10 cellular contexts compared by ENCODE assay signal in the genomic region with DNA sequence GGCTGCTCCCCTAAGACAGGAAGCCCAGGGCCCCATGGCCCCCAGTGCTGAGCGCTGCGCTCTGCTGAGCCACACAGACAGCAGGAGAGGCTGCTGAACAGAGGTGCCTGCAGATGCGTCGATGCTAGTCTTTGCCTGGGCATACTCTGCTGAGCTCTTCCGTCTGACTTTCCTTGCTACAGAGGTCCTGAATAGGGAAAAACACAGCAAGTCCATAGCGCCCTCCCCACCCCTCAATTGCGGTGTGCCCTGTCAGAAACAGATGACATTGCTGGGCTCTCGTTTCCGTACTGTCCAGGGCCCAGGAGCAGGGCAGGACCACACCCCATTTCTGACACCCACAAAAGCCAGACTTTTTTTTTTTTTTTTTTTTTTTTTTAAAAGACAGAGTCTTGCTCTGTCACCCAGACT.
A peak's percentile ranks its signal among the peaks of the same experiment; 100 is the strongest.
DNase-seq lines count a peak whose midpoint lies in the region; ATAC-seq lines count a peak whose summit lies in the region.
"Had no signal": no experiment of that assay in that cellular context is flagged by ENCODE, and none has a peak within 500 bp of the region (broad histone marks: within the 10 kb centered on the region; RNA-seq: fewer than 3 reads in every experiment).

No MANE protein-coding gene starts in this region.

- H3K4me3 Mint-ChIP-seq in stimulated activated naive CD8-positive, alpha-beta T cell treated with anti-CD3 and anti-CD28 coated beads, Interleukin-15, amount 100 ng/mL, for 72 hours, result peak overlapping the region in 1 of 2 donors; percentile 45
- H3K4me3 Mint-ChIP-seq: dendritic cell treated with granulocyte-macrophage colony-stimulating factor and Interleukin-4, amounts not matched to agents 40 ng/mL and 50 ng/mL, for 4 days had no signal

- ATAC-seq in HG03064 (IDR thresholded peaks at IDR 0.05; ENCODE audit: low read depth, unreplicated experiment), result peak; percentile 80
- ATAC-seq in stimulated activated naive CD8-positive, alpha-beta T cell treated with anti-CD3 and anti-CD28 coated beads, Interleukin-15, amount 100 ng/mL, for 72 hours, result peak; percentile 87
- no peak for ATAC-seq in left lobe of liver

- peak; percentile 14 for DNase-seq in activated T-cell treated with anti-CD3 and anti-CD28 coated beads for 1 hour (ENCODE audit: low read depth)
- no peak for DNase-seq in activated T-cell treated with anti-CD3 and anti-CD28 coated beads for 4 hours
- peak; percentile 29 for DNase-seq in activated gamma-delta T cell treated with anti-CD3 and anti-CD28 coated beads, Interleukin-2, amount 50 U/mL, for 16 hours (ENCODE audit: low read depth)
- DNase-seq in stimulated activated naive CD8-positive, alpha-beta T cell treated with anti-CD3 and anti-CD28 coated beads, Interleukin-15, amount 100 ng/mL, for 72 hours, result no peak
- DNase-seq in KG1 (lab: John Stamatoyannopoulos, UW), result no peak
- DNase-seq in left lobe of liver (ENCODE audit: low spot score), result no peak
- DNase-seq in DMS 273 treated with DMSO at 0.1 percent for 48 hours (lab: John Stamatoyannopoulos, UW), result no peak
- DNase-seq: kidney glomerular epithelial cell had no signal

- H3K27ac Mint-ChIP-seq in stimulated activated naive CD8-positive, alpha-beta T cell treated with anti-CD3 and anti-CD28 coated beads, Interleukin-15, amount 100 ng/mL, for 72 hours, result peak overlapping the region; percentile 53 to 61
- H3K27ac Mint-ChIP-seq: dendritic cell treated with granulocyte-macrophage colony-stimulating factor and Interleukin-4, amounts not matched to agents 40 ng/mL and 50 ng/mL, for 4 days had no signal

- peaks cover 30% of the 10 kb centered on the region for H3K4me1 Mint-ChIP-seq in stimulated activated naive CD8-positive, alpha-beta T cell treated with anti-CD3 and anti-CD28 coated beads, Interleukin-15, amount 100 ng/mL, for 72 hours

- H3K9me3 Mint-ChIP-seq in stimulated activated naive CD8-positive, alpha-beta T cell treated with anti-CD3 and anti-CD28 coated beads, Interleukin-15, amount 100 ng/mL, for 72 hours, result no peaks in the 10 kb centered on the region
- H3K9me3 Mint-ChIP-seq: dendritic cell treated with granulocyte-macrophage colony-stimulating factor and Interleukin-4, amounts not matched to agents 40 ng/mL and 50 ng/mL, for 4 days had no signal

- H3K27me3 Mint-ChIP-seq in stimulated activated naive CD8-positive, alpha-beta T cell treated with anti-CD3 and anti-CD28 coated beads, Interleukin-15, amount 100 ng/mL, for 72 hours, result no peaks in the 10 kb centered on the region
- H3K27me3 Mint-ChIP-seq: dendritic cell treated with granulocyte-macrophage colony-stimulating factor and Interleukin-4, amounts not matched to agents 40 ng/mL and 50 ng/mL, for 4 days had no signal

Comparison
In these comparisons a context has a peak if more than half of its experiments do, and no peak if none do; other contexts are left out.
1. DNase-seq: peak in activated T-cell treated with anti-CD3 and anti-CD28 coated beads for 1 hour (single experiment) and activated gamma-delta T cell treated with anti-CD3 and anti-CD28 coated beads, Interleukin-2, amount 50 U/mL, for 16 hours (single experiment); none in activated T-cell treated with anti-CD3 and anti-CD28 coated beads for 4 hours (single experiment), stimulated activated naive CD8-positive, alpha-beta T cell treated with anti-CD3 and anti-CD28 coated beads, Interleukin-15, amount 100 ng/mL, for 72 hours (0 of 2), KG1 (single experiment), left lobe of liver (single experiment) and DMS 273 treated with DMSO at 0.1 percent for 48 hours (single experiment).